8 cellular contexts compared by ENCODE assay signal in the genomic region with DNA sequence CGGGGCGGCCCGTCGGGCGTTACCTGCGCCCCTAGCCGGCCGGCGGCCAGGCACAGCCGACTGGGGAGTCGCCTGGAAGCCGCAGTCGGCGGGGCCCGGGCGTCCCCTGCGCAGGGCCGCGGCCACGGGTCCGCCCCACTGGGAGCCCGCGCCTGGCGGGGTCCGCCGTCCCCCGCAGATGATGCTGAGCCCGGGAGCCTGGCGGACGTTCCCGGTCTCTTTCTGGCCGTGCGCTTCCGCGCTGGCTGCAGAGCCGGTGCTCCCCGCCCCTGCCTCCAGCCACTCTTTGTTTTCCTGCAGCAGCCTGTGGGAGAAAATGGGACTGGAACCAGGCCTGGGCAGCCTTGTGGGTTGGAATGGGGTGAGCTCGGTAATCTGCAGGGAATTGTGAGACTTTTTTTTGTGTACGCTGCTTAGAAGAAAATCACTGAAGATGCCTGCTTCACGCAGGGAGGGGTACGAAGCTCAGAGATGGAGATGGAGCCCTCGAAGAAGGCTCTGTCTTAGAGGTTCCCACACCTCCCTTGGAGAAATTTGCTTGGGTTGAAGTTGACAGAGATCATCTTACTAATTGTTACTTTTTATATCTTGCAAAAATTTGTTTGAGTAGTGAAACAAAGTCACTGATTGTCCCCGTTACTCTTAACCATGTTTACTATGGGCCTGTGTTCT. TPM values are rescaled to one million over a fixed set of nuclear protein-coding genes. Genes with fewer than 3 reads are reported as not detected.
DNase-seq lines count a peak whose midpoint lies in the region; ATAC-seq and TF ChIP-seq lines count a peak whose summit lies in the region.

No MANE protein-coding gene starts in this region.

- intact Hi-C loops in head of caudate nucleus (cut with DNase I): loop anchor here (5.0 kb wide), 3 partner anchors 51 to 256 kb away; a partner anchor contains a TSS

- peak overlapping the region; percentile 75 for H3K4me3 ChIP-seq in LNCaP clone FGC (ENCODE audit: low read depth, low read length)
- peak overlapping the region; percentile 65 to 93 for H3K4me3 ChIP-seq in neutrophil (ENCODE audit: low read depth in 1 of 2, low read length in 1 of 2)

- peak overlapping the region; percentile 83 for H3K4me3 Mint-ChIP-seq in activated naive CD4-positive, alpha-beta T cell treated with anti-CD3 and anti-CD28 coated beads, Interleukin-2, amount 10 ng/mL, durations not matched to agents 7 days and 5 days

- H3K9me3 Mint-ChIP-seq in activated naive CD4-positive, alpha-beta T cell treated with anti-CD3 and anti-CD28 coated beads, Interleukin-2, amount 10 ng/mL, durations not matched to agents 7 days and 5 days: peaks cover 2% of the 10 kb centered on the region

- no peaks in the 10 kb centered on the region for H3K36me3 ChIP-seq in neutrophil

- peaks cover 2% of the 10 kb centered on the region for H3K36me3 Mint-ChIP-seq in activated naive CD4-positive, alpha-beta T cell treated with anti-CD3 and anti-CD28 coated beads, Interleukin-2, amount 10 ng/mL, durations not matched to agents 7 days and 5 days

- no peaks in the 10 kb centered on the region for H3K9me3 ChIP-seq in neutrophil

- CTCF ChIA-PET in activated naive CD4-positive, alpha-beta T cell treated with anti-CD3 and anti-CD28 coated beads, Interleukin-2, amount 10 ng/mL, durations not matched to agents 7 days and 5 days (lab: Charles Lee): interaction anchor here (1.0 to 1.3 kb wide), 2 partner anchors 58 to 255 kb away, joined by 4 read pairs; no protein-coding TSS in a partner anchor

- H3K27ac ChIP-seq in neutrophil: peak overlapping the region; percentile 91

- H3K4me1 ChIP-seq in neutrophil (ENCODE audit: control insufficient read depth in 1 of 2, insufficient read depth in 1 of 2, low read depth in 1 of 2, low read length in 1 of 2): peaks cover 18 to 22% of the 10 kb centered on the region in 2 experiments

- H3K27me3 Mint-ChIP-seq in activated naive CD4-positive, alpha-beta T cell treated with anti-CD3 and anti-CD28 coated beads, Interleukin-2, amount 10 ng/mL, durations not matched to agents 7 days and 5 days: peaks cover 27% of the 10 kb centered on the region

- TF ChIP-seq CTCF in LNCaP clone FGC (IDR thresholded peaks at IDR 0.05; ENCODE audit: control insufficient read depth, extremely low read depth, insufficient read depth) (no peak), neutrophil (IDR thresholded peaks at IDR 0.05) (no peak)

- DNase-seq in DMS 273 (lab: John Stamatoyannopoulos, UW; ENCODE audit: unreplicated experiment) (peak; percentile 70), DMS 273 treated with DMSO at 0.1 percent for 48 hours (lab: John Stamatoyannopoulos, UW) (no peak), LNCaP clone FGC (ENCODE audit: low read depth) (no peak), head of caudate nucleus (peak in 41 of 42 donors; percentile 32 to 84 (median 64)), H4 (ENCODE audit: low spot score) (no peak)
- DNase-seq in activated naive CD4-positive, alpha-beta T cell treated with anti-CD3 and anti-CD28 coated beads, Interleukin-2, amount 10 ng/mL, durations not matched to agents 7 days and 5 days: no peak

- peak overlapping the region; percentile 53 for H3K27ac Mint-ChIP-seq in activated naive CD4-positive, alpha-beta T cell treated with anti-CD3 and anti-CD28 coated beads, Interleukin-2, amount 10 ng/mL, durations not matched to agents 7 days and 5 days

- peaks cover 38% of the 10 kb centered on the region for H3K4me1 Mint-ChIP-seq in activated naive CD4-positive, alpha-beta T cell treated with anti-CD3 and anti-CD28 coated beads, Interleukin-2, amount 10 ng/mL, durations not matched to agents 7 days and 5 days

- peak; percentile 19 for ATAC-seq in GM21619 (IDR thresholded peaks at IDR 0.05; ENCODE audit: unreplicated experiment)

- peaks cover 16% of the 10 kb centered on the region for H3K27me3 ChIP-seq in neutrophil

RNA-seq across cellular contexts. Expression of a gene that starts 0.8 kb away (rescaled TPM):
- total RNA-seq in H4 (2014; rRNA removed; shearing (Covaris generic)): 39.4 and 41.1 TPM in 2 replicates

RNA-seq across cellular contexts. Expression of a gene that starts 53.1 kb away (rescaled TPM):
- total RNA-seq in H4 (2014; rRNA removed; shearing (Covaris generic)): 21.4 and 22.3 TPM in 2 replicates

Comparison
In these comparisons a context has a peak if more than half of its experiments do, and no peak if none do; other contexts are left out.
1. DNase-seq: peak in DMS 273 (single experiment) and head of caudate nucleus (41 of 42); none in DMS 273 treated with DMSO at 0.1 percent for 48 hours (single experiment), LNCaP clone FGC (single experiment), activated naive CD4-positive, alpha-beta T cell treated with anti-CD3 and anti-CD28 coated beads, Interleukin-2, amount 10 ng/mL, durations not matched to agents 7 days and 5 days (single experiment) and H4 (single experiment).